15 cellular contexts compared by ENCODE assay signal in the genomic region with DNA sequence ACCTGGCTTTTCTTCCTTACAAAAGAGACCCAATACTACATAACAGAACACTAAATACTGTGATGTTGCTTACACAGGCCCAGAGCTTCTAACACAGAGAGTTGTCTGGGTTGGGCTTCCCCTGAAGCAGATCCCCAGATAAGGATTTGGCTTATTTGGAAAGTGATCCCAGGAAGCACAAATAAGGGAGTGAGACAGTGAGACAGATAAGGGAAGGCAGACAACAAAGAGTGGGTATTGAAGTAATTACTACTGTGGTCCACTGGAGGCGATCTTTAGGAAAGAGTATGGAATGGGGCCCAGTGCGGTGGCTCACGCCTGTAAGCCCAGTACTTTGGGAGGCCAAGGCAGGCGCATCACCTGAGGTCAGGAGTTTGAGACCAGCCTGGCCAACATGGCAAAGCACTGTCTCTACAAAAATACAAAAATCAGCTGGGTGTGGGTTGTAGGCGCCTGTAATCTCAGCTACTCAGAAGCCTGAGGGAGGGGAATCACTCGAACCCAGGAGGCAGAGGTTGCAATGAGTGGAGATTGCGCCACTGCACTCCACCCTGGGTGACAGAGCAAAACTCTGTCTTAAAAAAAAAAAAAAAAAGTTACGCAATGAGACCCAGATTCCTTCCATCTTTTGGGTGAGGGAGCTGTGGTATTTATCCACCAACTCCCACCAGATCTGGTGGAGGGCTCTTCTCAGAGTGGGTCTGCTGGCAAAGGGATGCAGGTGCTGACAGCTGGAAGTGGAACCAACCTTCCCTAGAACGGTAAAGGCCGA. TPM values are rescaled to one million over a fixed set of nuclear protein-coding genes. Genes with fewer than 3 reads are reported as not detected.
DNase-seq lines count a peak whose midpoint lies in the region; ATAC-seq and TF ChIP-seq lines count a peak whose summit lies in the region.
"Had no signal": no experiment of that assay in that cellular context is flagged by ENCODE, and none has a peak within 500 bp of the region (broad histone marks: within the 10 kb centered on the region; RNA-seq: fewer than 3 reads in every experiment).

No MANE protein-coding gene starts in this region.

- H3K4me1 ChIP-seq in OCI-LY7 (ENCODE audit: insufficient read depth, low read length, poor library complexity, severe bottlenecking): no peaks in the 10 kb centered on the region
- H3K4me1 ChIP-seq: SJSA1 had no signal

- intact Hi-C loops in posterior vena cava (cut with DNase I) (no loop called here), OCI-LY7 (cut with micrococcal nuclease; ENCODE audit: unreplicated experiment) (no loop called here)

- no peaks in the 10 kb centered on the region for H3K27me3 Mint-ChIP-seq in effector memory CD8-positive, alpha-beta T cell
- H3K27me3 Mint-ChIP-seq: activated CD4-positive, alpha-beta T cell treated with anti-CD3 and anti-CD28 coated beads, Interleukin-2, amount 10 ng/mL, durations not matched to agents 24 days and 14 days had no signal

- no peaks in the 10 kb centered on the region for H3K79me2 ChIP-seq in OCI-LY7 (ENCODE audit: insufficient read depth, low read depth, low read length)

- TF ChIP-seq CTCF in GM12864 (IDR thresholded peaks at IDR 0.05; ENCODE audit: low read depth, low read length, missing control alignments): peak; percentile 11
- no peak; the same call in 1 of the 2 replicates for TF ChIP-seq CTCF in OCI-LY7 (conservative IDR thresholded peaks at IDR 0.05; ENCODE audit: low read length)

- H3K36me3 ChIP-seq in OCI-LY7 (ENCODE audit: insufficient read depth, low read length): no peaks in the 10 kb centered on the region
- H3K36me3 ChIP-seq: SJSA1 had no signal

- H3K36me3 Mint-ChIP-seq in effector memory CD8-positive, alpha-beta T cell (ENCODE audit: insufficient read depth): peaks cover 88% of the 10 kb centered on the region

- H3K4me1 Mint-ChIP-seq in effector memory CD8-positive, alpha-beta T cell (ENCODE audit: low read depth in 2 of 2): peaks cover 4 to 6% of the 10 kb centered on the region in 2 donors

- no peak overlapping the region for H2AFZ ChIP-seq in OCI-LY7 (ENCODE audit: low read length)

- H3K4me3 Mint-ChIP-seq in effector memory CD8-positive, alpha-beta T cell: no peak overlapping the region
- H3K4me3 Mint-ChIP-seq: activated CD4-positive, alpha-beta T cell treated with anti-CD3 and anti-CD28 coated beads, Interleukin-2, amount 10 ng/mL, durations not matched to agents 24 days and 14 days had no signal

- no peak for DNase-seq in GM12864 (ENCODE audit: low read depth)
- DNase-seq in NCI-H146 (lab: John Stamatoyannopoulos, UW): peak; percentile 18
- DNase-seq in effector memory CD8-positive, alpha-beta T cell: no peak
- DNase-seq in posterior vena cava (ENCODE audit: low spot score): peak; percentile 26
- DNase-seq in NCI-H345 (lab: John Stamatoyannopoulos, UW): no peak
- DNase-seq in OCI-LY7 (ENCODE audit: low spot score): no peak
- DNase-seq: activated CD4-positive, alpha-beta T cell treated with anti-CD3 and anti-CD28 coated beads, Interleukin-2, amount 10 ng/mL, durations not matched to agents 24 days and 14 days; activated effector memory CD4-positive, alpha-beta T cell treated with anti-CD3 and anti-CD28 coated beads, Interleukin-2, amount 50 U/mL, for 16 hours; GDM1; Karpas-422; NCI-H2227 treated with DMSO at 0.1 percent for 48 hours; stimulated activated naive CD4-positive, alpha-beta T cell treated with Interleukin-2 at 50 U/mL for 16 hours had no signal

- BruUV-seq in OCI-LY7 (replicated peaks; lab: Mats Ljungman, UMichigan): no TSS peak

- H3K27ac Mint-ChIP-seq in effector memory CD8-positive, alpha-beta T cell: peak overlapping the region; percentile 33 to 78

- H3K27ac ChIP-seq in OCI-LY7 (ENCODE audit: low read depth, low read length, poor library complexity, severe bottlenecking): no peak overlapping the region
- H3K27ac ChIP-seq: SJSA1 had no signal

- H3K9me2 ChIP-seq in OCI-LY7 (ENCODE audit: insufficient read depth, low read length): no peaks in the 10 kb centered on the region

- CTCF ChIA-PET in OCI-LY7 (lab: Charles Lee; ENCODE audit: unreplicated experiment): no interaction called here

- H4K20me1 ChIP-seq in OCI-LY7 (ENCODE audit: insufficient read depth, low read length): no peaks in the 10 kb centered on the region

- ATAC-seq in effector memory CD8-positive, alpha-beta T cell (replicated peaks): no peak
- no peak for ATAC-seq in HG03280 (IDR thresholded peaks at IDR 0.05; ENCODE audit: unreplicated experiment)

- H3K9me3 ChIP-seq in OCI-LY7 (ENCODE audit: low read length): no peaks in the 10 kb centered on the region
- H3K9me3 ChIP-seq: SJSA1 had no signal

- no peak overlapping the region for H3K4me3 ChIP-seq in GM12864 (ENCODE audit: low read depth, low read length)
- no peak overlapping the region for H3K4me3 ChIP-seq in OCI-LY7 (ENCODE audit: low read depth, low read length, poor library complexity, severe bottlenecking)
- H3K4me3 ChIP-seq: SJSA1 had no signal

- H3K9me3 Mint-ChIP-seq in effector memory CD8-positive, alpha-beta T cell: no peaks in the 10 kb centered on the region
- H3K9me3 Mint-ChIP-seq: activated CD4-positive, alpha-beta T cell treated with anti-CD3 and anti-CD28 coated beads, Interleukin-2, amount 10 ng/mL, durations not matched to agents 24 days and 14 days had no signal

- POLR2A ChIA-PET in OCI-LY7 (lab: Charles Lee): interaction anchor here (0.7 kb wide), 1 partner anchor 309 kb away, joined by 4 read pairs; no protein-coding TSS in a partner anchor

- H3K4me2 ChIP-seq in OCI-LY7 (ENCODE audit: low read length): no peak overlapping the region

RNA-seq across cellular contexts. Expression of a gene that starts 10.2 kb away (rescaled TPM):
- total RNA-seq in posterior vena cava (10 to 100 TPM; 13.7 to 15.7 TPM), OCI-LY7 (2022) (18.0 and 21.4 TPM in 2 replicates)
- 24.7 and 30.0 TPM in 2 replicates for total RNA-seq in OCI-LY7 (2014; rRNA removed; shearing (Covaris generic))

RNA-seq across cellular contexts. Expression of a gene that starts 12.6 kb away (rescaled TPM):
- total RNA-seq in posterior vena cava (1 to 10 TPM in 1 of 2 donors, under 1 TPM in 1; 0.42 to 1.4 TPM), OCI-LY7 (2022) (0.25 TPM in 1 of 2 replicates, not detected in the other)
- 0.09 TPM in 1 of 2 replicates, not detected in the other for total RNA-seq in OCI-LY7 (2014; rRNA removed; shearing (Covaris generic))
- total RNA-seq: SJSA1 had no signal

RNA-seq across cellular contexts. Expression of a gene that starts 48.1 kb away (rescaled TPM):
- total RNA-seq in posterior vena cava (not detected), OCI-LY7 (2022) (not detected in 2 replicates)
- total RNA-seq in OCI-LY7 (2014; rRNA removed; shearing (Covaris generic)): not detected in 2 replicates
- total RNA-seq: activated CD4-positive, alpha-beta T cell treated with anti-CD3 and anti-CD28 coated beads, Interleukin-2, amount 10 ng/mL, durations not matched to agents 24 days and 14 days; osteocyte; SJSA1 had no signal

Comparison
In these comparisons a context has a peak if more than half of its experiments do, and no peak if none do; other contexts are left out.
1. DNase-seq: peak in NCI-H146 (single experiment) and posterior vena cava (single experiment); none in GM12864 (single experiment), effector memory CD8-positive, alpha-beta T cell (0 of 3), NCI-H345 (single experiment) and OCI-LY7 (single experiment).